Comparison of ENCODE assay signal across 10 cellular contexts in the genomic region with DNA sequence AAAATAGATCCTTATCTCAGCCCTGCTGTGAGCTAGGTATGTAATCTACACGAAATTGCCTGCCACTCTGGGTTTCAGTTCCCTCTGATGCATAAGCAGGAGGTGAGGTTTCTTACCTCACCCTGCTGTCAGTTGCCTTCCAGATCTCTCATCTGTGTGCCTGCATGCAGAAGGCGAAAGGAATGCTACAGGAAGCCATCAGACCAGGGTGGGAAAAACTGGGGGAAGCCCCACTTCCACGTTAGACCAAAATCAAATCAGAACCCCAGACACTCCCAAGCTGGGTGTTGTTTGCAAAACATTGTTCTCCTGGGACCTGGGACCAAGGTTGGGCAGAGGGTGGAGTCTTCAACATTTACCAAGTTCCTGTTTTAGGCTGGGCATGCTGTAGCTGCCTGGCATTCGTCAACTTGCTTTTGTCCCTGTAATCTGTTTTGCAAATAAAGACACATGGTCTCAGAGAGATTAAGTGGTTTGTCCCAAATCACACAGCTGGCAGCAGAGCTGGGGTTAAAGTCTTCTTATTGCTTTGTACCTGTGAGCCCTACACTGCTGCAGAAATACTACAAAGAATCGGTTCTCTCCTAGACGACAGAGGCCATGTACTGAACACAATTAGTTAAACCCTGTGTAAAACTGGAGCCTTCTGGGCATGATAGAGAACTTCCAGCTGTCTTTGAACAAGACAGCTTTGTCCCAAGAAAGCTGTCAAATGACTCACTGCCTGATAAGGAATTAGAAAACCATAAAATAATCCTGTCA.
DNase-seq lines count a peak whose midpoint lies in the region; ATAC-seq and FAIRE-seq lines count a peak whose summit lies in the region.
"Had no signal": no experiment of that assay in that cellular context is flagged by ENCODE, and none has a peak within 500 bp of the region (broad histone marks: within the 10 kb centered on the region; RNA-seq: fewer than 3 reads in every experiment).

No MANE protein-coding gene starts in this region.

- H3K27ac ChIP-seq in small intestine (ENCODE audit: low read depth in 1 of 2, low read length in 1 of 2): peak overlapping the region in 1 of 2 donors; percentile 61
- H3K27ac ChIP-seq: lower lobe of right lung had no signal

- peaks cover 28% of the 10 kb centered on the region for H3K4me1 Mint-ChIP-seq in activated naive CD4-positive, alpha-beta T cell treated with anti-CD3 and anti-CD28 coated beads for 36 hours (ENCODE audit: low read depth)
- peaks cover 13 to 44% (median 22%) of the 10 kb centered on the region in 3 donors for H3K4me1 Mint-ChIP-seq in IgD-negative memory B cell
- peaks cover 13% of the 10 kb centered on the region for H3K4me1 Mint-ChIP-seq in activated T-helper 2 cell treated with anti-CD3 and anti-CD28 coated beads, Interferon-gamma antibody, Interleukin-2, Interleukin-4, amounts not matched to agents 10 μg/mL and 5 μg/mL and 100 μg/mL, durations not matched to agents 14 hours and 24 hours and 36 hours (ENCODE audit: low read depth)

- peak; percentile 48 for DNase-seq in activated naive CD4-positive, alpha-beta T cell treated with anti-CD3 and anti-CD28 coated beads for 36 hours
- no peak for DNase-seq in activated naive CD4-positive, alpha-beta T cell (lab: John Stamatoyannopoulos, UW)
- peak; percentile 16 for DNase-seq in amniotic epithelial cell (ENCODE audit: low read depth)
- peak; percentile 72 for DNase-seq in small intestine
- DNase-seq in activated T-helper 2 cell treated with anti-CD3 and anti-CD28 coated beads, Interferon-gamma antibody, Interleukin-2, Interleukin-4, amounts not matched to agents 10 μg/mL and 5 μg/mL and 100 μg/mL, durations not matched to agents 14 hours and 24 hours and 36 hours (ENCODE audit: low spot score): no peak
- DNase-seq in urothelium cell line (ENCODE audit: low spot score): no peak
- DNase-seq: CD4-positive, alpha-beta memory T cell; lower lobe of right lung had no signal

- no peaks in the 10 kb centered on the region for H3K27me3 ChIP-seq in small intestine (ENCODE audit: control insufficient read depth in 2 of 2, insufficient read depth in 2 of 2, low read length in 2 of 2)

- WGBS in small intestine, 3 donors: 6 to 30% (median 17%) methylated on average over 6 of the region's 6 CpGs

- peaks cover under 1% of the 10 kb centered on the region for H3K36me3 Mint-ChIP-seq in activated naive CD4-positive, alpha-beta T cell treated with anti-CD3 and anti-CD28 coated beads for 36 hours (ENCODE audit: low read depth)
- peaks cover 3% of the 10 kb centered on the region for H3K36me3 Mint-ChIP-seq in IgD-negative memory B cell
- H3K36me3 Mint-ChIP-seq in activated T-helper 2 cell treated with anti-CD3 and anti-CD28 coated beads, Interferon-gamma antibody, Interleukin-2, Interleukin-4, amounts not matched to agents 10 μg/mL and 5 μg/mL and 100 μg/mL, durations not matched to agents 14 hours and 24 hours and 36 hours (ENCODE audit: low read depth): no peaks in the 10 kb centered on the region
- H3K36me3 Mint-ChIP-seq: CD4-positive, alpha-beta memory T cell had no signal

- no peaks in the 10 kb centered on the region for H3K9me3 ChIP-seq in small intestine (ENCODE audit: control insufficient read depth, low read depth)

- no peak overlapping the region for H3K4me3 ChIP-seq in small intestine (ENCODE audit: low read depth in 1 of 2, low read length in 2 of 2)
- H3K4me3 ChIP-seq: lower lobe of right lung had no signal

- no peak for ATAC-seq in HG02571 (IDR thresholded peaks at IDR 0.05; ENCODE audit: unreplicated experiment)

- H3K4me3 Mint-ChIP-seq in activated naive CD4-positive, alpha-beta T cell treated with anti-CD3 and anti-CD28 coated beads for 36 hours: no peak overlapping the region
- H3K4me3 Mint-ChIP-seq in IgD-negative memory B cell: peak overlapping the region; percentile 7 to 90 (median 81)
- no peak overlapping the region for H3K4me3 Mint-ChIP-seq in activated T-helper 2 cell treated with anti-CD3 and anti-CD28 coated beads, Interferon-gamma antibody, Interleukin-2, Interleukin-4, amounts not matched to agents 10 μg/mL and 5 μg/mL and 100 μg/mL, durations not matched to agents 14 hours and 24 hours and 36 hours (ENCODE audit: low read depth)

- H3K9me3 Mint-ChIP-seq in activated naive CD4-positive, alpha-beta T cell treated with anti-CD3 and anti-CD28 coated beads for 36 hours: peaks cover 10% of the 10 kb centered on the region
- H3K9me3 Mint-ChIP-seq in IgD-negative memory B cell: peaks cover 4 to 11% (median 9%) of the 10 kb centered on the region in 3 donors
- H3K9me3 Mint-ChIP-seq in activated T-helper 2 cell treated with anti-CD3 and anti-CD28 coated beads, Interferon-gamma antibody, Interleukin-2, Interleukin-4, amounts not matched to agents 10 μg/mL and 5 μg/mL and 100 μg/mL, durations not matched to agents 14 hours and 24 hours and 36 hours: peaks cover 16% of the 10 kb centered on the region

- intact Hi-C loops in activated naive CD4-positive, alpha-beta T cell treated with anti-CD3 and anti-CD28 coated beads for 36 hours (cut with micrococcal nuclease): no loop called here
- intact Hi-C loops in activated T-helper 2 cell treated with anti-CD3 and anti-CD28 coated beads, Interferon-gamma antibody, Interleukin-2, Interleukin-4, amounts not matched to agents 10 μg/mL and 5 μg/mL and 100 μg/mL, durations not matched to agents 14 hours and 24 hours and 36 hours (cut with micrococcal nuclease): no loop called here

- peaks cover 0 to 2% of the 10 kb centered on the region in 2 donors for H3K4me1 ChIP-seq in small intestine (ENCODE audit: control insufficient read depth in 2 of 2, insufficient read depth in 1 of 2, low read depth in 1 of 2, low read length in 1 of 2)

- no peak overlapping the region for H3K27ac Mint-ChIP-seq in activated naive CD4-positive, alpha-beta T cell treated with anti-CD3 and anti-CD28 coated beads for 36 hours
- H3K27ac Mint-ChIP-seq in IgD-negative memory B cell: peak overlapping the region; percentile 7 to 92 (median 80)
- H3K27ac Mint-ChIP-seq in activated T-helper 2 cell treated with anti-CD3 and anti-CD28 coated beads, Interferon-gamma antibody, Interleukin-2, Interleukin-4, amounts not matched to agents 10 μg/mL and 5 μg/mL and 100 μg/mL, durations not matched to agents 14 hours and 24 hours and 36 hours: no peak overlapping the region
- H3K27ac Mint-ChIP-seq: CD4-positive, alpha-beta memory T cell had no signal

- no peaks in the 10 kb centered on the region for H3K27me3 Mint-ChIP-seq in activated naive CD4-positive, alpha-beta T cell treated with anti-CD3 and anti-CD28 coated beads for 36 hours (ENCODE audit: low read depth)
- no peaks in the 10 kb centered on the region for H3K27me3 Mint-ChIP-seq in IgD-negative memory B cell
- peaks cover 28% of the 10 kb centered on the region for H3K27me3 Mint-ChIP-seq in activated T-helper 2 cell treated with anti-CD3 and anti-CD28 coated beads, Interferon-gamma antibody, Interleukin-2, Interleukin-4, amounts not matched to agents 10 μg/mL and 5 μg/mL and 100 μg/mL, durations not matched to agents 14 hours and 24 hours and 36 hours (ENCODE audit: low read depth)

- CTCF ChIA-PET in activated naive CD4-positive, alpha-beta T cell treated with anti-CD3 and anti-CD28 coated beads for 36 hours (lab: Charles Lee): interaction anchor here (0.6 to 0.8 kb wide), 4 partner anchors 15 to 716 kb away, joined by 3 read pairs; no protein-coding TSS in a partner anchor

- FAIRE-seq in small intestine (lab: Jason Lieb, UNC) (no peak), urothelium cell line (lab: Jason Lieb, UNC) (no peak)

- H3K36me3 ChIP-seq in small intestine (ENCODE audit: control insufficient read depth in 2 of 2, insufficient read depth in 2 of 2, low read length in 2 of 2): no peaks in the 10 kb centered on the region
- H3K36me3 ChIP-seq: lower lobe of right lung had no signal

Comparison
In these comparisons a context has a peak if more than half of its experiments do, and no peak if none do; other contexts are left out.
1. DNase-seq: peak in activated naive CD4-positive, alpha-beta T cell treated with anti-CD3 and anti-CD28 coated beads for 36 hours (single experiment), amniotic epithelial cell (single experiment) and small intestine (single experiment); none in activated naive CD4-positive, alpha-beta T cell (0 of 4), activated T-helper 2 cell treated with anti-CD3 and anti-CD28 coated beads, Interferon-gamma antibody, Interleukin-2, Interleukin-4, amounts not matched to agents 10 μg/mL and 5 μg/mL and 100 μg/mL, durations not matched to agents 14 hours and 24 hours and 36 hours (single experiment) and urothelium cell line (single experiment).
2. H3K27ac Mint-ChIP-seq: peak in IgD-negative memory B cell (3 of 3); none in activated naive CD4-positive, alpha-beta T cell treated with anti-CD3 and anti-CD28 coated beads for 36 hours (single experiment) and activated T-helper 2 cell treated with anti-CD3 and anti-CD28 coated beads, Interferon-gamma antibody, Interleukin-2, Interleukin-4, amounts not matched to agents 10 μg/mL and 5 μg/mL and 100 μg/mL, durations not matched to agents 14 hours and 24 hours and 36 hours (single experiment).
3. H3K4me3 Mint-ChIP-seq: peak in IgD-negative memory B cell (4 of 4); none in activated naive CD4-positive, alpha-beta T cell treated with anti-CD3 and anti-CD28 coated beads for 36 hours (single experiment) and activated T-helper 2 cell treated with anti-CD3 and anti-CD28 coated beads, Interferon-gamma antibody, Interleukin-2, Interleukin-4, amounts not matched to agents 10 μg/mL and 5 μg/mL and 100 μg/mL, durations not matched to agents 14 hours and 24 hours and 36 hours (single experiment).